Comparison of ENCODE assay signal across 8 cellular contexts in the genomic region with DNA sequence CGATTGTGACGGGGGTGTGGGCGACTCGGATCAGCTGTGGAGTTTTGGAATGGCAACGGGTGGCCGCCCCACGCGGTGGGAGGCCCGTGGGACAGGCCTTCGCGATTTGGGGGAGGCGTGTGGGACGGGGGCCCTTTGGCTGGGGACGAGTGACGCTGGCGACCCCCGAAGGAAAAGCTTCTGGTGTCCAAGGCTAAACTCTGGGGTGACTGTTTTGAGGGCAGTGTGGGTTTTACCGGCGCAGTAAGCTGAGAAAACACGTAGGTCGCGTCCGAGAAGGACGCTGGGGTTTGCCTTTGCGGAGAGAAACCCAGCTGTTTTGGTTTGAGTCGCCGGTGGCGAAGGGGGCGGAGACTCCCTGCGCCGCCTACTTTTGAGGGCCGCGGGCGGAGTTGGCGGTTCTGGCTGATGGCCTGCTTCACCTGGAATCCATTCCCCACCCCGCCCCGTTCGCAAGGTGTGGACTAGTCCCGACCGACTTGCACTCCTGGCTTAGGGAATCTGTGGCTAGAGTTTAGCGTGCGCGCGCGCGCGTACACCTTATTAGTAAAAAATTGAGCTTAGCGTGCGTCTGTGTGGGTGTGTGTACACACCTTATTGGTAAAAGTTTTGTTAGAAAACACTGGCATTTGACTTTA. TPM values are rescaled to one million over a fixed set of nuclear protein-coding genes. Genes with fewer than 3 reads are reported as not detected.
DNase-seq lines count a peak whose midpoint lies in the region; ATAC-seq and TF ChIP-seq lines count a peak whose summit lies in the region.

No MANE protein-coding gene starts in this region.

- peaks cover 9% of the 10 kb centered on the region for H3K27me3 Mint-ChIP-seq in CD4-positive, CD25-positive, alpha-beta regulatory T cell
- H3K27me3 Mint-ChIP-seq in activated CD8-positive, alpha-beta T cell treated with anti-CD3 and anti-CD28 coated beads for 36 hours = no peaks in the 10 kb centered on the region

- CTCF ChIA-PET in activated CD8-positive, alpha-beta T cell treated with anti-CD3 and anti-CD28 coated beads for 36 hours (lab: Charles Lee) = interaction anchor here (0.7 to 1.9 kb wide), 2 partner anchors 45 to 78 kb away, joined by 3 to 6 read pairs; a partner anchor contains a TSS

- peaks cover 3% of the 10 kb centered on the region for H3K27me3 ChIP-seq in CD4-positive, CD25-positive, alpha-beta regulatory T cell (ENCODE audit: control insufficient read depth, insufficient read depth, low read length)
- no peaks in the 10 kb centered on the region for H3K27me3 ChIP-seq in lower lobe of right lung (ENCODE audit: low read depth)

- no peak for TF ChIP-seq CTCF in activated CD8-positive, alpha-beta T cell treated with anti-CD3 and anti-CD28 coated beads for 36 hours (IDR thresholded peaks at IDR 0.05)
- no peak for TF ChIP-seq CTCF in lower lobe of right lung (IDR thresholded peaks at IDR 0.05)

- H3K9me3 Mint-ChIP-seq in CD4-positive, CD25-positive, alpha-beta regulatory T cell = peaks cover 0 to 4% (median 0%) of the 10 kb centered on the region in 7 donors
- H3K9me3 Mint-ChIP-seq in activated CD8-positive, alpha-beta T cell treated with anti-CD3 and anti-CD28 coated beads for 36 hours = no peaks in the 10 kb centered on the region

- POLR2A ChIA-PET in activated CD8-positive, alpha-beta T cell treated with anti-CD3 and anti-CD28 coated beads for 36 hours (lab: Charles Lee) = interaction anchor here (0.7 to 1.7 kb wide), 9 partner anchors 10 to 287 kb away, joined by 3 to 16 read pairs (median 3); a partner anchor contains a TSS

- ATAC-seq in CD4-positive, CD25-positive, alpha-beta regulatory T cell (ENCODE audit: low read depth in 2 of 2) = peak; percentile 59 to 61
- ATAC-seq in GM19452 (IDR thresholded peaks at IDR 0.05; ENCODE audit: unreplicated experiment) = peak; percentile 67
- ATAC-seq in HG03565 (IDR thresholded peaks at IDR 0.05; ENCODE audit: unreplicated experiment) = peak; percentile 49
- ATAC-seq in activated CD8-positive, alpha-beta T cell treated with anti-CD3 and anti-CD28 coated beads for 36 hours = peak; percentile 66
- ATAC-seq in lower lobe of right lung = peak; percentile 95 to 97

- intact Hi-C loops in activated CD8-positive, alpha-beta T cell treated with anti-CD3 and anti-CD28 coated beads for 36 hours (cut with micrococcal nuclease) = loop anchor here (2.0 kb wide), 1 partner anchor 78 kb away; a partner anchor contains a TSS
- intact Hi-C loops in lower lobe of right lung (cut with DNase I) = no loop called here

- H3K36me3 Mint-ChIP-seq in CD4-positive, CD25-positive, alpha-beta regulatory T cell = peaks cover 13% of the 10 kb centered on the region
- H3K36me3 Mint-ChIP-seq in activated CD8-positive, alpha-beta T cell treated with anti-CD3 and anti-CD28 coated beads for 36 hours (ENCODE audit: low read depth) = peaks cover 3% of the 10 kb centered on the region

- peak overlapping the region; percentile 91 to 99 (median 96) for H3K27ac Mint-ChIP-seq in CD4-positive, CD25-positive, alpha-beta regulatory T cell
- H3K27ac Mint-ChIP-seq in activated CD8-positive, alpha-beta T cell treated with anti-CD3 and anti-CD28 coated beads for 36 hours = peak overlapping the region; percentile 96

- peaks cover 16 to 57% (median 44%) of the 10 kb centered on the region in 4 donors for H3K4me1 Mint-ChIP-seq in CD4-positive, CD25-positive, alpha-beta regulatory T cell
- peaks cover 35% of the 10 kb centered on the region for H3K4me1 Mint-ChIP-seq in activated CD8-positive, alpha-beta T cell treated with anti-CD3 and anti-CD28 coated beads for 36 hours (ENCODE audit: low read depth)

- H3K4me3 ChIP-seq in CD4-positive, CD25-positive, alpha-beta regulatory T cell (ENCODE audit: low read depth, low read length) = peak overlapping the region; percentile 86
- peak overlapping the region; percentile 93 for H3K4me3 ChIP-seq in lower lobe of right lung

- peak overlapping the region; percentile 98 for H3K27ac ChIP-seq in CD4-positive, CD25-positive, alpha-beta regulatory T cell (ENCODE audit: insufficient read depth, low read length, poor library complexity, severe bottlenecking)
- H3K27ac ChIP-seq in lower lobe of right lung = peak overlapping the region; percentile 99

- DNase-seq in CD4-positive, CD25-positive, alpha-beta regulatory T cell = peak; percentile 82 to 89 (median 84)
- DNase-seq in NCI-H748 (lab: John Stamatoyannopoulos, UW; ENCODE audit: unreplicated experiment) (peak; percentile 96), ecto neural progenitor cell (ENCODE audit: low spot score) (peak; percentile 86), lower lobe of right lung (peak; percentile 95)
- peak; percentile 93 for DNase-seq in activated CD8-positive, alpha-beta T cell treated with anti-CD3 and anti-CD28 coated beads for 36 hours
- DNase-seq in stimulated activated CD4-positive, alpha-beta T cell treated with anti-CD3 and anti-CD28 coated beads, TNF-alpha, amount 100 ng/mL, for 4 hours (ENCODE audit: low read depth in 3 of 3) = peak; percentile 64 to 68 (median 64)

- no peaks in the 10 kb centered on the region for H3K9me3 ChIP-seq in CD4-positive, CD25-positive, alpha-beta regulatory T cell (ENCODE audit: control insufficient read depth in 2 of 2, low read length in 2 of 2)
- no peaks in the 10 kb centered on the region for H3K9me3 ChIP-seq in lower lobe of right lung

- H3K4me3 Mint-ChIP-seq in CD4-positive, CD25-positive, alpha-beta regulatory T cell = peak overlapping the region; percentile 95 to 99 (median 99)
- peak overlapping the region; percentile 83 for H3K4me3 Mint-ChIP-seq in activated CD8-positive, alpha-beta T cell treated with anti-CD3 and anti-CD28 coated beads for 36 hours

- H3K4me1 ChIP-seq in CD4-positive, CD25-positive, alpha-beta regulatory T cell (ENCODE audit: control insufficient read depth, insufficient read depth, low read length, poor library complexity, severe bottlenecking) = peaks cover 30% of the 10 kb centered on the region
- H3K4me1 ChIP-seq in lower lobe of right lung = peaks cover 46% of the 10 kb centered on the region

- H3K36me3 ChIP-seq in CD4-positive, CD25-positive, alpha-beta regulatory T cell (ENCODE audit: control insufficient read depth, insufficient read depth, low read length) = no peaks in the 10 kb centered on the region
- H3K36me3 ChIP-seq in lower lobe of right lung = no peaks in the 10 kb centered on the region

RNA-seq across cellular contexts. Expression of a gene that starts 0.6 kb away (rescaled TPM):
- 159 TPM for total RNA-seq in CD4-positive, CD25-positive, alpha-beta regulatory T cell
- polyA plus RNA-seq in CD4-positive, CD25-positive, alpha-beta regulatory T cell = 100 to 1,000 TPM; 107 to 142 (median 121) TPM
- 10 to 100 TPM; 90.5 to 94.6 TPM for total RNA-seq in activated CD8-positive, alpha-beta T cell treated with anti-CD3 and anti-CD28 coated beads for 36 hours
- 128 TPM for total RNA-seq in lower lobe of right lung

Comparison
In these comparisons a context has a peak if more than half of its experiments do, and no peak if none do; other contexts are left out.
1. Peak in every context shown above with its lines: DNase-seq, ATAC-seq, H3K4me3 ChIP-seq and H3K27ac ChIP-seq.